Comparison of ENCODE assay signal across 8 cellular contexts in the genomic region with DNA sequence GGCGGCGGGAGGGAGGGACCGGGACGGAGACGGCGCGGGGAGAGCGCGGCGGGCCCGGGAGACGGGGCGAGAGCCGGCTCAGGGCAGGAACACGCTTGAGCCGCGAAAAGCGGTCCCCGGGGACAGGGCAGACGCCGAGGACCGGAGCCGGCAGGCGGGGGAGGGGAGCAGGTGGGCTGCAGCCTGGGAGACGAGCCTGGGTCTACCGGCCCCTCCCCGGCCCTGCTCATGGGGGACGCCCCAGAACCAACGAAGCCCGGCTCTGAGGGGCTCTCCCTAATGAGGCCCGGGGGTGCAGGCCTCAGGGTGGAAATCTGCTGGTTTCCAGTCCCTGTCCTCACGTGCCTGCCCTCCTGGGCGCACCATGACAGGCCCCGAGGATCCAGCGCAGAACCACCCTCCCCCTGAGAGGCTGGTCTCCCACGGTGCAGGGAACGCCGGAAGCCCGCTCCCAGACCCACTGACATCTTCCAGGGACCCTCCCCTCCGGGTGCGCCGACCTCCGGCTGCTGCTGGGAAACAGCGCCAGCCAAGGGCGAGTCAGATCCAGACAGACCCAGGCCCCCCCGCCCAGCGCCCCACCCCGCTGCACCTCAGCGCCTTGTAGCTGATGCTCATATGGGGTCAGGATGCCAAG. TPM values are rescaled to one million over a fixed set of nuclear protein-coding genes. Genes with fewer than 3 reads are reported as not detected.
A peak's percentile ranks its signal among the peaks of the same experiment; 100 is the strongest.
DNase-seq lines count a peak whose midpoint lies in the region; ATAC-seq, FAIRE-seq and TF ChIP-seq lines count a peak whose summit lies in the region.
"Had no signal": no experiment of that assay in that cellular context is flagged by ENCODE, and none has a peak within 500 bp of the region (broad histone marks: within the 10 kb centered on the region; RNA-seq: fewer than 3 reads in every experiment).

No MANE protein-coding gene starts in this region.

- H3K4me1 ChIP-seq in BE2C: peaks cover 34% of the 10 kb centered on the region
- H3K4me1 ChIP-seq in PC-9 (replicated peaks; ENCODE audit: insufficient read depth): no peaks in the 10 kb centered on the region
- H3K4me1 ChIP-seq in kidney (ENCODE audit: control insufficient read depth in 1 of 2, insufficient read depth in 1 of 2, low read depth in 1 of 2, low read length in 2 of 2): peaks cover 0 to 2% of the 10 kb centered on the region in 2 donors

- H3K36me3 ChIP-seq in BE2C (peaks cover 34% of the 10 kb centered on the region), PC-9 (ENCODE audit: low read depth) (no peaks in the 10 kb centered on the region), kidney (ENCODE audit: control insufficient read depth in 1 of 2, insufficient read depth in 2 of 2, low read length in 2 of 2) (no peaks in the 10 kb centered on the region)

- H3K27me3 ChIP-seq in BE2C (no peaks in the 10 kb centered on the region), PC-9 (ENCODE audit: insufficient read depth, low read depth) (peaks cover 41% of the 10 kb centered on the region)

- peaks cover 3% of the 10 kb centered on the region; the same call in 1 of the 2 replicates for H4K20me1 ChIP-seq in PC-9 (ENCODE audit: insufficient read depth)

- no peaks in the 10 kb centered on the region for H3K9me2 ChIP-seq in PC-9 (ENCODE audit: insufficient read depth)

- H3K79me2 ChIP-seq in PC-9 (ENCODE audit: low read depth): no peaks in the 10 kb centered on the region

- CTCF ChIA-PET in PC-9 (lab: Charles Lee): no interaction called here

- H3K4me2 ChIP-seq in PC-9: peak overlapping the region; percentile 34; the same call in 1 of the 2 replicates

- DNase-seq in BE2C (peak; percentile 80), PC-9 (no peak), kidney (peak; percentile 79), dermis blood vessel endothelial cell (no peak), midbrain (lab: John Stamatoyannopoulos, UW) (no peak)
- DNase-seq: HCEC 1CT had no signal

- intact Hi-C loops in PC-9 (cut with micrococcal nuclease; ENCODE audit: unreplicated experiment): loop anchor here (10.0 kb wide), 1 partner anchor 55 kb away; no protein-coding TSS in a partner anchor
- intact Hi-C loops in kidney (cut with DNase I): no loop called here

- no peak for ATAC-seq in GM18873 (IDR thresholded peaks at IDR 0.05; ENCODE audit: low FRiP score, unreplicated experiment)

- H3K27ac ChIP-seq in PC-9: no peak overlapping the region
- H3K27ac ChIP-seq in kidney (ENCODE audit: low read depth in 2 of 2, low read length in 2 of 2): no peak overlapping the region

- H2AFZ ChIP-seq in PC-9: no peak overlapping the region

- BruUV-seq in PC-9 (replicated peaks; lab: Mats Ljungman, UMichigan): no TSS peak

- no peak for FAIRE-seq in kidney (lab: Jason Lieb, UNC)

- H3F3A ChIP-seq in PC-9 (ENCODE audit: insufficient read depth, low read depth): peaks cover 9% of the 10 kb centered on the region

- H3K9ac ChIP-seq in kidney (ENCODE audit: low read length in 2 of 2): no peak overlapping the region

- POLR2A ChIA-PET in PC-9 (lab: Charles Lee; ENCODE audit: unreplicated experiment): no interaction called here

- H3K9me3 ChIP-seq in BE2C (no peaks in the 10 kb centered on the region), PC-9 (ENCODE audit: insufficient read depth, low read depth) (no peaks in the 10 kb centered on the region), kidney (ENCODE audit: control insufficient read depth in 1 of 2, low read length in 2 of 2) (peaks cover 0 to under 1% of the 10 kb centered on the region in 2 donors)

- H3K4me3 ChIP-seq in BE2C (ENCODE audit: low read depth, low read length) (peak overlapping the region; percentile 55), PC-9 (no peak overlapping the region; the same call in 1 of the 2 replicates), kidney (ENCODE audit: low read length in 2 of 2) (no peak overlapping the region)

- TF ChIP-seq CTCF in BE2C (IDR thresholded peaks at IDR 0.05; ENCODE audit: low read depth, low read length) (no peak), PC-9 (conservative IDR thresholded peaks at IDR 0.05) (no peak), kidney (IDR thresholded peaks at IDR 0.05; ENCODE audit: borderline replicate concordance, extremely low read depth, insufficient read depth) (no peak)

RNA-seq across cellular contexts. Expression of gene EEF1A2, which starts 0.6 kb away (rescaled TPM):
- 3,079 TPM for polyA plus RNA-seq in BE2C (2012; ENCODE audit: insufficient read depth, insufficient read length, low read depth)
- total RNA-seq in PC-9 (2021) (75.2 and 90.2 TPM in 2 replicates), kidney (18.1 TPM), dermis blood vessel endothelial cell (5.0 and 5.3 TPM in 2 replicates)
- 1.5 TPM for polyA plus RNA-seq in kidney (ENCODE audit: insufficient read depth, low read depth, low replicate concordance)

RNA-seq across cellular contexts. Expression of gene PPDPF, which starts 21.1 kb away (rescaled TPM):
- 447 TPM for polyA plus RNA-seq in BE2C (2012; ENCODE audit: insufficient read depth, insufficient read length, low read depth)
- 243 and 253 TPM in 2 replicates for total RNA-seq in PC-9 (2021)
- total RNA-seq in kidney: 578 TPM
- 961 TPM for polyA plus RNA-seq in kidney (ENCODE audit: insufficient read depth, low read depth, low replicate concordance)
- 19.9 and 37.3 TPM in 2 replicates for total RNA-seq in dermis blood vessel endothelial cell

RNA-seq across cellular contexts. Expression of gene KCNQ2, which starts 27.0 kb away (rescaled TPM):
- polyA plus RNA-seq in BE2C (2012; ENCODE audit: insufficient read depth, insufficient read length, low read depth): 60.1 TPM
- total RNA-seq in PC-9 (2021) (0.30 TPM in 1 of 2 replicates, not detected in the other), kidney (2.2 TPM), dermis blood vessel endothelial cell (not detected in 2 replicates)
- not detected for polyA plus RNA-seq in kidney (ENCODE audit: insufficient read depth, low read depth, low replicate concordance)
- total RNA-seq: activated CD8-positive, alpha-beta memory T cell treated with anti-CD3 and anti-CD28 coated beads for 36 hours had no signal

RNA-seq across cellular contexts. Expression of gene PTK6, which starts 37.7 kb away (rescaled TPM):
- 1.2 TPM for polyA plus RNA-seq in BE2C (2012; ENCODE audit: insufficient read depth, insufficient read length, low read depth)
- total RNA-seq in PC-9 (2021) (12.9 and 13.3 TPM in 2 replicates), kidney (1.1 TPM), dermis blood vessel endothelial cell (under 0.01 and 0.05 TPM in 2 replicates)
- polyA plus RNA-seq in kidney (ENCODE audit: insufficient read depth, low read depth, low replicate concordance): 0.26 TPM

RNA-seq across cellular contexts. Expression of gene SRMS, which starts 48.1 kb away (rescaled TPM):
- not detected for polyA plus RNA-seq in BE2C (2012; ENCODE audit: insufficient read depth, insufficient read length, low read depth)
- total RNA-seq in PC-9 (2021) (1.2 TPM in 2 replicates), kidney (0.38 TPM), dermis blood vessel endothelial cell (not detected in 2 replicates)
- polyA plus RNA-seq in kidney (ENCODE audit: insufficient read depth, low read depth, low replicate concordance): not detected
- total RNA-seq: activated CD8-positive, alpha-beta memory T cell treated with anti-CD3 and anti-CD28 coated beads for 36 hours had no signal

Comparison
In these comparisons a context has a peak if more than half of its experiments do, and no peak if none do; other contexts are left out.
1. DNase-seq: peak in BE2C (single experiment) and kidney (single experiment); none in PC-9 (0 of 2), dermis blood vessel endothelial cell (single experiment) and midbrain (single experiment).